29 cellular contexts compared by ENCODE assay signal in genomic region chr9:81122749-81123148, GRCh38.
"Had no signal": no experiment of that assay in that cellular context is flagged by ENCODE, and none has a peak within 500 bp of the region (broad histone marks: within the 10 kb centered on the region; RNA-seq: fewer than 3 reads in every experiment).

No MANE protein-coding gene starts in this region.

- H3K27me3 Mint-ChIP-seq: stimulated activated naive CD8-positive, alpha-beta T cell treated with anti-CD3 and anti-CD28 coated beads, Interleukin-15, Interleukin-2, amounts not matched to agents 100 ng/mL and 50 ng/mL, for 24 hours had no signal

- H3K36me3 ChIP-seq: heart left ventricle, left lung, lower lobe of right lung, neural progenitor cell, ovary, prostate gland, suprapubic skin, thoracic aorta, tibial artery, uterus had no signal

- DNase-seq: heart left ventricle; hypothalamus; immature natural killer cell; left colon; left lung; lower lobe of right lung; mammary epithelial cell; midbrain; mucosa of descending colon; naive thymus-derived CD4-positive, alpha-beta T cell; nephron progenitor cell; ovary; retina; right cardiac atrium; stimulated activated CD4-positive, alpha-beta T cell treated with anti-CD3 and anti-CD28 coated beads, Interleukin-12 subunit alpha, Interleukin-12 subunit beta, amount 100 ng/mL, for 4 hours; stimulated activated CD4-positive, alpha-beta T cell treated with anti-CD3 and anti-CD28 coated beads, Interleukin-15, amount 100 ng/mL, for 24 hours; stimulated activated CD4-positive, alpha-beta T cell treated with anti-CD3 and anti-CD28 coated beads, Interleukin-2, amount 100 ng/mL, for 24 hours; stimulated activated CD4-positive, alpha-beta T cell treated with anti-CD3 and anti-CD28 coated beads, Interleukin-4, amount 100 ng/mL, for 1 hour; stimulated activated naive CD4-positive, alpha-beta T cell; tibial artery; uterus had no signal

- H3K27ac ChIP-seq: heart left ventricle, left lung, lower lobe of right lung, neural progenitor cell, ovary, prostate gland, skin epidermis, suprapubic skin, thoracic aorta, tibial artery, uterus had no signal

- H2AFZ ChIP-seq: neural progenitor cell had no signal

- ATAC-seq: heart left ventricle; left colon; left lung; lower lobe of right lung; mucosa of descending colon; naive thymus-derived CD4-positive, alpha-beta T cell; right cardiac atrium; sciatic nerve had no signal

- H3K4me3 Mint-ChIP-seq: immature natural killer cell; naive thymus-derived CD4-positive, alpha-beta T cell; nephron progenitor cell; neural progenitor cell; stimulated activated naive CD8-positive, alpha-beta T cell treated with anti-CD3 and anti-CD28 coated beads, Interleukin-15, Interleukin-2, amounts not matched to agents 100 ng/mL and 50 ng/mL, for 24 hours; type B pancreatic cell had no signal

- H3K9me3 ChIP-seq: left lung, lower lobe of right lung, mucosa of descending colon, ovary, prostate gland, suprapubic skin, thoracic aorta, tibial artery, uterus had no signal

- H3K9ac ChIP-seq: neural progenitor cell had no signal

- H3K4me3 ChIP-seq: heart left ventricle, left lung, lower lobe of right lung, mucosa of descending colon, neural progenitor cell, ovary, prostate gland, skin epidermis, suprapubic skin, thoracic aorta, tibial artery, uterus had no signal

- H3K27me3 ChIP-seq: heart left ventricle, left lung, neural progenitor cell, ovary, suprapubic skin, tibial artery, uterus had no signal

- H3K9me3 Mint-ChIP-seq: neural progenitor cell had no signal

- H3K27ac Mint-ChIP-seq: immature natural killer cell; naive thymus-derived CD4-positive, alpha-beta T cell; nephron progenitor cell; neural progenitor cell; stimulated activated naive CD8-positive, alpha-beta T cell treated with anti-CD3 and anti-CD28 coated beads, Interleukin-15, Interleukin-2, amounts not matched to agents 100 ng/mL and 50 ng/mL, for 24 hours; type B pancreatic cell had no signal

- H3K4me2 ChIP-seq: neural progenitor cell had no signal

- H3K4me1 ChIP-seq: heart left ventricle, left lung, lower lobe of right lung, prostate gland, suprapubic skin, tibial artery, uterus had no signal

- H3K4me1 Mint-ChIP-seq: immature natural killer cell had no signal

- H3K36me3 Mint-ChIP-seq: immature natural killer cell; naive thymus-derived CD4-positive, alpha-beta T cell; neural progenitor cell; type B pancreatic cell had no signal
